ENCODE assay signal across 9 cellular contexts in genomic region chr1:247085310-247085709, GRCh38.
"Had no signal": no experiment of that assay in that cellular context is flagged by ENCODE, and none has a peak within 500 bp of the region (broad histone marks: within the 10 kb centered on the region; RNA-seq: fewer than 3 reads in every experiment).

No MANE protein-coding gene starts in this region.

- FAIRE-seq: H1, H54 had no signal

- H3K4me2 ChIP-seq: GM23338, KMS-11 had no signal

- H3K4me3 ChIP-seq: GM23338 had no signal

- H3K27ac ChIP-seq: HL-60, KMS-11 had no signal

- DNase-seq: H9, HCEC 1CT, IMR-90, KBM-7 had no signal

- H3K9ac ChIP-seq: KMS-11 had no signal

- ATAC-seq: GM23338 had no signal

- H2AFZ ChIP-seq: GM23338 had no signal
